ENCODE assay signal across 20 cellular contexts in genomic region chr21:35220301-35220700, GRCh38.
"Had no signal": no experiment of that assay in that cellular context is flagged by ENCODE, and none has a peak within 500 bp of the region (broad histone marks: within the 10 kb centered on the region; RNA-seq: fewer than 3 reads in every experiment).

No MANE protein-coding gene starts in this region.

- DNase-seq: activated CD4-positive, alpha-beta T cell treated with anti-CD3 and anti-CD28 coated beads for 1 hour; activated gamma-delta T cell treated with Interleukin-2 at 50 U/mL for 16 hours; amniotic stem cell; body of pancreas; central memory CD4-positive, alpha-beta T cell; erythroblast; heart left ventricle; left lung; occipital lobe; posterior cingulate gyrus; sigmoid colon; stimulated activated CD8-positive, alpha-beta memory T cell treated with anti-CD3 and anti-CD28 coated beads, Interleukin-4, amount 100 ng/mL, for 48 hours; stimulated activated naive CD4-positive, alpha-beta T cell; transverse colon; uterus; WERI-Rb-1 had no signal

- H3K27ac ChIP-seq: body of pancreas, coronary artery, gastroesophageal sphincter, heart left ventricle, left lung, sigmoid colon, transverse colon, uterus, WERI-Rb-1 had no signal

- ATAC-seq: activated naive CD4-positive, alpha-beta T cell treated with anti-CD3 and anti-CD28 coated beads, Interleukin-2, amount 50 U/mL, for 72 hours; body of pancreas; gastroesophageal sphincter; heart left ventricle; left lung had no signal

- H3K27ac Mint-ChIP-seq: activated naive CD4-positive, alpha-beta T cell treated with anti-CD3 and anti-CD28 coated beads, Interleukin-2, amount 50 U/mL, for 72 hours had no signal

- H3K9me3 ChIP-seq: body of pancreas, gastroesophageal sphincter, heart left ventricle, left lung, sigmoid colon, transverse colon, uterus had no signal

- FAIRE-seq: endometrium had no signal

- H3K27me3 ChIP-seq: body of pancreas, gastroesophageal sphincter, heart left ventricle, left lung, sigmoid colon, transverse colon, uterus had no signal

- H3K4me3 ChIP-seq: body of pancreas, coronary artery, gastroesophageal sphincter, heart left ventricle, left lung, sigmoid colon, transverse colon, uterus had no signal

- H3K36me3 ChIP-seq: gastroesophageal sphincter, heart left ventricle, left lung, sigmoid colon, transverse colon, uterus, WERI-Rb-1 had no signal

- H3K4me1 ChIP-seq: body of pancreas, gastroesophageal sphincter, transverse colon, uterus had no signal
